In genomic region chr14:100291305-100292075, GRCh38 we compare ENCODE assay signal across 24 cellular contexts. TPM values are rescaled to one million over a fixed set of nuclear protein-coding genes. Genes with fewer than 3 reads are reported as not detected.
DNase-seq lines count a peak whose midpoint lies in the region; ATAC-seq, FAIRE-seq and TF ChIP-seq lines count a peak whose summit lies in the region.
"Had no signal": no experiment of that assay in that cellular context is flagged by ENCODE, and none has a peak within 500 bp of the region (broad histone marks: within the 10 kb centered on the region; RNA-seq: fewer than 3 reads in every experiment).

No MANE protein-coding gene starts in this region.

- FAIRE-seq in urothelium cell line (lab: Jason Lieb, UNC), result no peak
- FAIRE-seq: colon had no signal

- H3K4me3 Mint-ChIP-seq in Caco-2 (ENCODE audit: unreplicated experiment), result no peak overlapping the region
- H3K4me3 Mint-ChIP-seq: activated naive CD8-positive, alpha-beta T cell treated with anti-CD3 and anti-CD28 coated beads for 36 hours; brain; CD4-positive, alpha-beta memory T cell; naive thymus-derived CD8-positive, alpha-beta T cell had no signal

- peak overlapping the region; percentile 22 for H2BK12ac ChIP-seq in neuronal stem cell (ENCODE audit: low read length)

- ATAC-seq in gastrocnemius medialis (no peak), GM18861 (IDR thresholded peaks at IDR 0.05; ENCODE audit: unreplicated experiment) (no peak)
- ATAC-seq: HCT116; naive thymus-derived CD8-positive, alpha-beta T cell had no signal

- no peaks in the 10 kb centered on the region for H3K4me1 ChIP-seq in A673 (ENCODE audit: insufficient read depth, low read length, poor library complexity, severe bottlenecking)
- no peaks in the 10 kb centered on the region for H3K4me1 ChIP-seq in Caco-2
- H3K4me1 ChIP-seq in neuronal stem cell (ENCODE audit: control insufficient read depth in 2 of 2, insufficient read depth in 1 of 2, low read depth in 1 of 2, low read length in 2 of 2), result peaks cover 4 to 6% of the 10 kb centered on the region in 2 donors
- peaks cover 19 to 22% of the 10 kb centered on the region in 2 donors for H3K4me1 ChIP-seq in gastrocnemius medialis
- H3K4me1 ChIP-seq: parathyroid adenoma had no signal

- no peaks in the 10 kb centered on the region for H3K9me3 Mint-ChIP-seq in Caco-2 (ENCODE audit: unreplicated experiment)
- H3K9me3 Mint-ChIP-seq: activated naive CD8-positive, alpha-beta T cell treated with anti-CD3 and anti-CD28 coated beads for 36 hours; brain; CD4-positive, alpha-beta memory T cell; naive thymus-derived CD8-positive, alpha-beta T cell had no signal

- no peaks in the 10 kb centered on the region for H3K27me3 ChIP-seq in A673 (replicated peaks; ENCODE audit: insufficient read depth, low read depth, low read length, poor library complexity)
- H3K27me3 ChIP-seq in Caco-2 (replicated peaks; ENCODE audit: control insufficient read depth, insufficient read depth, low read length), result no peaks in the 10 kb centered on the region
- no peaks in the 10 kb centered on the region for H3K27me3 ChIP-seq in neuronal stem cell (ENCODE audit: control insufficient read depth in 3 of 3, insufficient read depth in 3 of 3, low read depth in 1 of 3, low read length in 3 of 3)
- no peaks in the 10 kb centered on the region for H3K27me3 ChIP-seq in gastrocnemius medialis
- H3K27me3 ChIP-seq: testis had no signal

- H3K23ac ChIP-seq in neuronal stem cell (ENCODE audit: low read depth, low read length, poor library complexity), result peak overlapping the region; percentile 7

- peak overlapping the region; percentile 36 for H3K9ac ChIP-seq in neuronal stem cell (ENCODE audit: low read depth, low read length, poor library complexity)
- H3K9ac ChIP-seq: parathyroid adenoma had no signal

- H2BK15ac ChIP-seq in neuronal stem cell (ENCODE audit: low read length), result no peak overlapping the region

- peaks cover 20% of the 10 kb centered on the region for H3K36me3 Mint-ChIP-seq in Caco-2 (ENCODE audit: insufficient read depth, unreplicated experiment)
- H3K36me3 Mint-ChIP-seq: activated naive CD8-positive, alpha-beta T cell treated with anti-CD3 and anti-CD28 coated beads for 36 hours; CD4-positive, alpha-beta memory T cell; naive thymus-derived CD8-positive, alpha-beta T cell had no signal

- no peak overlapping the region for H3K4me2 ChIP-seq in neuronal stem cell (ENCODE audit: insufficient read depth, low read length, poor library complexity, severe bottlenecking)

- in situ Hi-C loops in gastrocnemius medialis (cut with MboI; ENCODE audit: low sequenced_read_pairs in 4 of 4), result no loop called here

- no peak overlapping the region for H3K27ac Mint-ChIP-seq in Caco-2 (ENCODE audit: unreplicated experiment)
- H3K27ac Mint-ChIP-seq: activated naive CD8-positive, alpha-beta T cell treated with anti-CD3 and anti-CD28 coated beads for 36 hours; naive thymus-derived CD8-positive, alpha-beta T cell had no signal

- BruUV-seq in A673 (replicated peaks; lab: Mats Ljungman, UMichigan), result TSS peak; percentile 25
- TSS peak; percentile 33 for BruUV-seq in Caco-2 (replicated peaks; lab: Mats Ljungman, UMichigan)

- H3K79me1 ChIP-seq in neuronal stem cell (ENCODE audit: low read depth, low read length), result peaks cover 23% of the 10 kb centered on the region

- no peak for TF ChIP-seq POLR2A in gastrocnemius medialis (IDR thresholded peaks at IDR 0.05)

- no peak overlapping the region for H3K27ac ChIP-seq in A673 (ENCODE audit: low read depth, low read length, poor library complexity, severe bottlenecking)
- H3K27ac ChIP-seq in coronary artery, result no peak overlapping the region
- H3K27ac ChIP-seq in neuronal stem cell (replicated peaks; ENCODE audit: low read length), result no peak overlapping the region
- no peak overlapping the region for H3K27ac ChIP-seq in gastrocnemius medialis
- H3K27ac ChIP-seq: parathyroid adenoma had no signal

- H3K36me3 ChIP-seq in A673 (ENCODE audit: insufficient read depth, low read length, poor library complexity, severe bottlenecking) (peaks cover 3% of the 10 kb centered on the region), Caco-2 (ENCODE audit: control insufficient read depth, insufficient read depth, low read length) (no peaks in the 10 kb centered on the region; the same call in 1 of the 2 replicates), neuronal stem cell (replicated peaks in 1 of 2; ENCODE audit: control insufficient read depth in 2 of 2, insufficient read depth in 2 of 2, low read length in 2 of 2) (peaks cover 53 to 67% of the 10 kb centered on the region in 2 donors), gastrocnemius medialis (no peaks in the 10 kb centered on the region)

- intact Hi-C loops in A673 (cut with micrococcal nuclease; ENCODE audit: unreplicated experiment), result no loop called here
- intact Hi-C loops in Caco-2 (cut with micrococcal nuclease; ENCODE audit: unreplicated experiment), result no loop called here
- intact Hi-C loops in gastrocnemius medialis (cut with DNase I; ENCODE audit: low total_unique reads), result no loop called here

- no peak overlapping the region for H3K18ac ChIP-seq in neuronal stem cell (ENCODE audit: low read length)

- no peak overlapping the region for H3K4me3 ChIP-seq in A673 (ENCODE audit: low read depth, low read length, poor library complexity, severe bottlenecking)
- no peak overlapping the region for H3K4me3 ChIP-seq in Caco-2 (ENCODE audit: low read depth, low read length)
- no peak overlapping the region for H3K4me3 ChIP-seq in coronary artery
- no peak overlapping the region for H3K4me3 ChIP-seq in neuronal stem cell (ENCODE audit: low read length in 2 of 2)
- no peak overlapping the region for H3K4me3 ChIP-seq in gastrocnemius medialis

- H2AK5ac ChIP-seq in neuronal stem cell (ENCODE audit: low read depth, low read length), result no peak overlapping the region

- no peak overlapping the region for H4K91ac ChIP-seq in neuronal stem cell (ENCODE audit: low read depth, low read length, poor library complexity)

- H2BK5ac ChIP-seq in neuronal stem cell (ENCODE audit: low read length), result no peak overlapping the region

- TF ChIP-seq CTCF in A673 (conservative IDR thresholded peaks at IDR 0.05; ENCODE audit: low read depth, low read length) (no peak), Caco-2 (IDR thresholded peaks at IDR 0.05; ENCODE audit: insufficient read depth in 1 of 2, low read depth in 1 of 2, low read length in 1 of 2, severe bottlenecking in 1 of 2, unreplicated experiment in 1 of 2) (no peak), coronary artery (IDR thresholded peaks at IDR 0.05) (no peak), gastrocnemius medialis (IDR thresholded peaks at IDR 0.05 in 4 of 5, conservative IDR thresholded peaks at IDR 0.05 in 1 of 5) (no peak)

- no peak overlapping the region for H2AFZ ChIP-seq in neuronal stem cell (ENCODE audit: low read length)
- H2AFZ ChIP-seq: parathyroid adenoma had no signal

- H3K14ac ChIP-seq in neuronal stem cell (ENCODE audit: low read length), result no peak overlapping the region

- CTCF ChIA-PET in A673 (lab: Charles Lee), result no interaction called here
- CTCF ChIA-PET in Caco-2 (lab: Charles Lee), result no interaction called here

- POLR2A ChIA-PET in A673 (lab: Charles Lee; ENCODE audit: low non-redundant PET), result no interaction called here
- POLR2A ChIA-PET in Caco-2 (lab: Charles Lee), result no interaction called here

- H3K9me3 ChIP-seq in A673 (ENCODE audit: low read depth, low read length, poor library complexity, severe bottlenecking) (no peaks in the 10 kb centered on the region), Caco-2 (no peaks in the 10 kb centered on the region), neuronal stem cell (replicated peaks in 1 of 2; ENCODE audit: control insufficient read depth in 2 of 2, insufficient read depth in 1 of 2, low read depth in 1 of 2, low read length in 2 of 2) (peaks cover 0 to 1% of the 10 kb centered on the region in 2 donors), gastrocnemius medialis (no peaks in the 10 kb centered on the region)
- H3K9me3 ChIP-seq: testis had no signal

- H4K8ac ChIP-seq in neuronal stem cell (ENCODE audit: low read depth, low read length), result no peak overlapping the region

- no peak overlapping the region for H3K4ac ChIP-seq in neuronal stem cell (ENCODE audit: low read length)

- H3K4me1 Mint-ChIP-seq in Caco-2 (ENCODE audit: low read depth, unreplicated experiment), result no peaks in the 10 kb centered on the region
- H3K4me1 Mint-ChIP-seq: activated naive CD8-positive, alpha-beta T cell treated with anti-CD3 and anti-CD28 coated beads for 36 hours; CD4-positive, alpha-beta memory T cell had no signal

- no CpG with 5 or more reads among the region's 13 CpGs for WGBS in neuronal stem cell (ENCODE audit: extremely low coverage in 2 of 2, insufficient read length in 2 of 2, insufficient replicate concordance in 1 of 2), 2 donors

- DNase-seq in A673 (ENCODE audit: low spot score) (no peak), Caco-2 (no peak), coronary artery (ENCODE audit: low spot score) (peak; percentile 53), neuronal stem cell (ENCODE audit: low spot score) (no peak), gastrocnemius medialis (no peak), urothelium cell line (ENCODE audit: low spot score) (no peak)
- no peak for DNase-seq in activated CD8-positive, alpha-beta memory T cell treated with anti-CD3 and anti-CD28 coated beads for 24 hours
- DNase-seq: activated naive CD8-positive, alpha-beta T cell treated with anti-CD3 and anti-CD28 coated beads for 36 hours; CD4-positive, alpha-beta memory T cell; GDM1; Kasumi-1; mesendoderm; naive thymus-derived CD8-positive, alpha-beta T cell; NCI-H2029 treated with DMSO at 0.1 percent for 48 hours; NCI-H226; NCI-H82; SW 1271 had no signal

- no peaks in the 10 kb centered on the region for H3K27me3 Mint-ChIP-seq in Caco-2 (ENCODE audit: insufficient read depth, unreplicated experiment)
- H3K27me3 Mint-ChIP-seq: activated naive CD8-positive, alpha-beta T cell treated with anti-CD3 and anti-CD28 coated beads for 36 hours; CD4-positive, alpha-beta memory T cell; naive thymus-derived CD8-positive, alpha-beta T cell had no signal

- no peak overlapping the region for H2BK120ac ChIP-seq in neuronal stem cell (ENCODE audit: low read depth, low read length)

RNA-seq across cellular contexts. Expression of gene SLC25A29, which starts 14.8 kb away (rescaled TPM):
- total RNA-seq in A673 (2021) (49.3 and 70.1 TPM in 2 replicates), Caco-2 (2022) (28.5 and 29.9 TPM in 2 replicates), gastrocnemius medialis (10 to 100 TPM in 2 of 4 donors, 1 to 10 TPM in 2; 9.0 to 17.4 (median 13.4) TPM)
- 113 TPM for polyA plus RNA-seq in neuronal stem cell (2013, experiment 1 of 2)
- polyA plus RNA-seq in neuronal stem cell (2013, experiment 2 of 2), result 111 TPM

RNA-seq across cellular contexts. Expression of gene SLC25A47, which starts 31.6 kb away (rescaled TPM):
- total RNA-seq in A673 (2021) (not detected in 2 replicates), Caco-2 (2022) (not detected in 2 replicates), gastrocnemius medialis (1 to 10 TPM in 1 of 4 donors, under 1 TPM in 1, not detected in 2; 0.46 to 1.3 TPM)
- polyA plus RNA-seq in neuronal stem cell (2013, experiment 1 of 2), result 0.03 TPM
- not detected for polyA plus RNA-seq in neuronal stem cell (2013, experiment 2 of 2)
- total RNA-seq: activated naive CD8-positive, alpha-beta T cell treated with anti-CD3 and anti-CD28 coated beads for 36 hours; CD4-positive, alpha-beta memory T cell; kidney epithelial cell; naive thymus-derived CD8-positive, alpha-beta T cell had no signal
- polyA plus RNA-seq: CD4-positive, alpha-beta memory T cell; naive thymus-derived CD8-positive, alpha-beta T cell had no signal

RNA-seq across cellular contexts. Expression of gene YY1, which starts 52.5 kb away (rescaled TPM):
- total RNA-seq in A673 (2021), result 89.3 and 97.0 TPM in 2 replicates
- total RNA-seq in Caco-2 (2022), result 91.0 and 94.1 TPM in 2 replicates
- polyA plus RNA-seq in neuronal stem cell (2013, experiment 1 of 2), result 115 TPM
- polyA plus RNA-seq in neuronal stem cell (2013, experiment 2 of 2), result 129 TPM
- 10 to 100 TPM; 39.3 to 48.7 (median 43.7) TPM for total RNA-seq in gastrocnemius medialis
